ENCODE assay signal across 10 cellular contexts in genomic region chr20:62806383-62807050, GRCh38. TPM values are rescaled to one million over a fixed set of nuclear protein-coding genes. Genes with fewer than 3 reads are reported as not detected.
DNase-seq lines count a peak whose midpoint lies in the region; ATAC-seq, FAIRE-seq and TF ChIP-seq lines count a peak whose summit lies in the region.
"Had no signal": no experiment of that assay in that cellular context is flagged by ENCODE, and none has a peak within 500 bp of the region (broad histone marks: within the 10 kb centered on the region; RNA-seq: fewer than 3 reads in every experiment).

No MANE protein-coding gene starts in this region.

- no peak for TF ChIP-seq CTCF in A673 (conservative IDR thresholded peaks at IDR 0.05; ENCODE audit: low read depth, low read length)
- no peak for TF ChIP-seq CTCF in HFFc6 (IDR thresholded peaks at IDR 0.05)
- no peak for TF ChIP-seq CTCF in GM12878 (IDR thresholded peaks at IDR 0.05 in 2 of 3, conservative IDR thresholded peaks at IDR 0.05 in 1 of 3; ENCODE audit: control insufficient read depth in 2 of 3, extremely low read depth in 1 of 3, insufficient read depth in 1 of 3, low read depth in 3 of 3, low read length in 3 of 3)

- CTCF ChIA-PET in A673 (lab: Charles Lee): no interaction called here
- CTCF ChIA-PET in GM12878 (lab: Yijun Ruan, JAX): interaction anchor here (0.7 to 4.4 kb wide), 4 partner anchors 11 to 572 kb away, joined by 3 to 43 read pairs (median 3); partner anchors contain the start of gene MRGBP

- no TSS peak for BruUV-seq in A673 (replicated peaks; lab: Mats Ljungman, UMichigan)
- BruUV-seq in GM12878 (replicated peaks; lab: Mats Ljungman, UMichigan): TSS peak; percentile 61

- in situ Hi-C loops in GM12878 (cut with MboI): no loop called here

- peaks cover 21% of the 10 kb centered on the region for H3K4me1 Mint-ChIP-seq in HFFc6 (ENCODE audit: low read depth)
- peaks cover 25 to 34% (median 34%) of the 10 kb centered on the region in 3 donors for H3K4me1 Mint-ChIP-seq in naive B cell

- H3K27me3 Mint-ChIP-seq in HFFc6 (ENCODE audit: insufficient read depth) (no peaks in the 10 kb centered on the region; the same call in none of the 2 replicates), naive B cell (no peaks in the 10 kb centered on the region)

- H4K20me1 ChIP-seq in GM12878 (ENCODE audit: control insufficient read depth, insufficient read depth): no peaks in the 10 kb centered on the region

- no peak for TF ChIP-seq EP300 in GM12878 (IDR thresholded peaks at IDR 0.05; ENCODE audit: borderline replicate concordance in 1 of 2, control insufficient read depth in 1 of 2, low read depth in 2 of 2, low read length in 2 of 2)

- TF ChIP-seq POLR2A in GM12878 (IDR thresholded peaks at IDR 0.05; ENCODE audit: low read depth, low read length) (peak; percentile 64; the same call in 1 of the 2 replicates), GM12891 (IDR thresholded peaks at IDR 0.05; ENCODE audit: low read depth, low read length) (no peak)

- DNase-seq in A673 (ENCODE audit: low spot score) (no peak), HFFc6 (no peak), GM12878 (ENCODE audit: low read depth, low spot score) (no peak), naive B cell (no peak), GM12891 (ENCODE audit: insufficient read length, low spot score) (no peak), DMS114 treated with DMSO at 0.1 percent for 48 hours (lab: John Stamatoyannopoulos, UW; ENCODE audit: unreplicated experiment) (no peak)
- DNase-seq: NCI-H2171 had no signal

- H3K9me3 ChIP-seq in A673 (ENCODE audit: low read depth, low read length, poor library complexity, severe bottlenecking) (no peaks in the 10 kb centered on the region), GM12878 (replicated peaks; ENCODE audit: control insufficient read depth, insufficient read depth, low read length) (no peaks in the 10 kb centered on the region)

- H3K36me3 Mint-ChIP-seq in HFFc6 (ENCODE audit: low read depth): peaks cover 5% of the 10 kb centered on the region
- peaks cover 0 to under 1% of the 10 kb centered on the region in 2 donors for H3K36me3 Mint-ChIP-seq in naive B cell

- peaks cover 18% of the 10 kb centered on the region for H3K4me1 ChIP-seq in A673 (ENCODE audit: insufficient read depth, low read length, poor library complexity, severe bottlenecking)
- H3K4me1 ChIP-seq in GM12878 (ENCODE audit: control insufficient read depth, insufficient read depth, low read length): peaks cover 18% of the 10 kb centered on the region

- H3K4me3 Mint-ChIP-seq in HFFc6 (peak overlapping the region; percentile 88), naive B cell (peak overlapping the region; percentile 76 to 90 (median 80))

- SMC1A ChIA-PET in GM12878 (lab: Charles Lee; ENCODE audit: uncharacterized antibody, unreplicated experiment): interaction anchor here (0.6 kb wide), 1 partner anchor 10 kb away, joined by 4 read pairs; the partner anchor contains the start of gene MRGBP

- intact Hi-C loops in A673 (cut with micrococcal nuclease; ENCODE audit: unreplicated experiment) (no loop called here), GM12878 (cut with micrococcal nuclease; ENCODE audit: unreplicated experiment) (loop anchor here (5.0 kb wide), 2 partner anchors 154 to 304 kb away; no protein-coding TSS in a partner anchor)

- H3K27me3 ChIP-seq in A673 (replicated peaks; ENCODE audit: insufficient read depth, low read depth, low read length, poor library complexity) (no peaks in the 10 kb centered on the region), GM12878 (replicated peaks in 1 of 2; ENCODE audit: control insufficient read depth in 2 of 2, insufficient read depth in 2 of 2, low read length in 1 of 2) (no peaks in the 10 kb centered on the region)

- POLR2A ChIA-PET in A673 (lab: Charles Lee; ENCODE audit: low non-redundant PET): no interaction called here
- POLR2A ChIA-PET in GM12878 (lab: Charles Lee): no interaction called here

- H3K79me2 ChIP-seq in GM12878 (ENCODE audit: control insufficient read depth, insufficient read depth, low read length): peaks cover 25% of the 10 kb centered on the region

- H3K27ac Mint-ChIP-seq in HFFc6: peak overlapping the region; percentile 77
- H3K27ac Mint-ChIP-seq in naive B cell: peak overlapping the region in 4 of 6 donors; percentile 6 to 83 (median 60)

- H3K36me3 ChIP-seq in A673 (ENCODE audit: insufficient read depth, low read length, poor library complexity, severe bottlenecking) (peaks cover 32% of the 10 kb centered on the region), GM12878 (ENCODE audit: control insufficient read depth in 2 of 2, insufficient read depth in 2 of 2, low read length in 1 of 2) (peaks cover 12 to 22% of the 10 kb centered on the region in 2 experiments; a peak in 3 of 4 replicates)

- no peak for ATAC-seq in GM12878
- no peak for ATAC-seq in naive B cell (ENCODE audit: low read depth in 2 of 2)
- ATAC-seq in HG02610 (IDR thresholded peaks at IDR 0.05; ENCODE audit: unreplicated experiment): no peak
- no peak for ATAC-seq in GM21381 (IDR thresholded peaks at IDR 0.05; ENCODE audit: unreplicated experiment)

- H3K9ac ChIP-seq in GM12878 (ENCODE audit: control insufficient read depth, insufficient read depth, low read length): peak overlapping the region; percentile 86

- H3K27ac ChIP-seq in A673 (ENCODE audit: low read depth, low read length, poor library complexity, severe bottlenecking) (peak overlapping the region; percentile 80), GM12878 (ENCODE audit: control insufficient read depth, insufficient read depth) (peak overlapping the region; percentile 66; the same call in 1 of the 2 replicates)

- H3K4me3 ChIP-seq in A673 (ENCODE audit: low read depth, low read length, poor library complexity, severe bottlenecking) (peak overlapping the region; percentile 96), GM12878 (peak overlapping the region; percentile 96)

- TF ChIP-seq RAD21 in GM12878 (IDR thresholded peaks at IDR 0.05; ENCODE audit: insufficient read depth, low read depth, low read length): no peak

- RAD21 ChIA-PET in GM12878 (lab: Charles Lee; ENCODE audit: unreplicated experiment): interaction anchor here (1.5 to 1.6 kb wide), 2 partner anchors 10 to 12 kb away, joined by 4 to 5 read pairs; partner anchors contain the start of gene MRGBP

- H3K9me3 Mint-ChIP-seq in HFFc6 (no peaks in the 10 kb centered on the region), naive B cell (peaks cover 0 to 1% (median 0%) of the 10 kb centered on the region in 7 donors)

- 54% methylated on average over 11 of the region's 11 CpGs for WGBS in GM12878 (ENCODE audit: insufficient coverage, insufficient replicate concordance, low lambda C conversion rate, missing lambda C conversion rate)

- FAIRE-seq in GM12878 (lab: Jason Lieb, UNC) (no peak), GM12891 (lab: Jason Lieb, UNC) (no peak)
- FAIRE-seq: G401.6 had no signal

- peak overlapping the region; percentile 92 for H3K4me2 ChIP-seq in GM12878 (ENCODE audit: control insufficient read depth, insufficient read depth)

- H2AFZ ChIP-seq in GM12878 (ENCODE audit: control insufficient read depth, low read depth, low read length): no peak overlapping the region

RNA-seq across cellular contexts. Expression of gene OGFR, which starts 1.9 kb away (rescaled TPM):
- total RNA-seq in A673 (2021): 46.1 and 47.7 TPM in 2 replicates
- total RNA-seq in HFFc6 (2021; fragmentation: NEBNext Ultra II Directional; extraction: Animal tissue kit (Norgen Biotek cat#: 25700)): 10 to 100 TPM; 37.8 to 42.2 (median 39.0) TPM
- total RNA-seq in GM12878 (2013; cell fraction: nucleolus; rRNA removed): 31.0 and 35.8 TPM in 2 replicates
- 50.5 and 62.1 TPM in 2 replicates for total RNA-seq in GM12878 (2014; rRNA removed)
- 13.9 and 18.1 TPM in 2 replicates for total RNA-seq in GM12878 (2014; rRNA removed; fragmentation: Illumina TruSeq; extraction: Trizol)
- total RNA-seq in GM12878 (2021): 52.6 and 59.8 TPM in 2 replicates
- 16.4 TPM for polyA plus RNA-seq in GM12878 (2011; ENCODE audit: low read depth)
- polyA plus RNA-seq in GM12878 (2011; rRNA removed): 29.0 and 38.7 TPM in 2 replicates
- 39.9 and 64.5 TPM in 2 replicates for polyA plus RNA-seq in GM12878 (2011; cell fraction: cytosol; rRNA removed)
- 69.3 and 120 TPM in 2 replicates for polyA plus RNA-seq in GM12878 (2011; cell fraction: nucleus; rRNA removed)
- polyA plus RNA-seq in GM12878 (2012): 26.9 and 34.5 TPM in 2 replicates
- polyA plus RNA-seq in GM12878 (2014; fragmentation: Illumina TruSeq; extraction: Trizol): 11.0 and 19.0 TPM in 2 replicates
- 1 to 10 TPM in 1 of 2 experiments, under 1 TPM in 1; 0.72 to 1.4 TPM for polyA plus RNA-seq in GM12878 (2014; fragmentation: Nextera tagmentation; extraction: Ambion mirVana)
- 48.1 and 59.3 TPM in 2 replicates for polyA plus RNA-seq in GM12878 (2014; rRNA removed)
- polyA plus RNA-seq in GM12878 (2016; fragmentation: Nextera tagmentation; extraction: Ambion mirVana): 10 to 100 TPM; 16.1 to 35.7 TPM
- 29.5 and 29.8 TPM in 2 replicates for polyA minus RNA-seq in GM12878 (2011; rRNA and poly(A)+ RNA removed)
- 17.4 and 20.6 TPM in 2 replicates for polyA minus RNA-seq in GM12878 (2011; cell fraction: cytosol; rRNA and poly(A)+ RNA removed)
- 11.0 and 16.4 TPM in 2 replicates for polyA minus RNA-seq in GM12878 (2011; cell fraction: nucleus; rRNA and poly(A)+ RNA removed)
- polyA plus RNA-seq in naive B cell (ENCODE audit: low read depth in 6 of 6): 10 to 100 TPM; 20.6 to 74.6 (median 46.0) TPM
- polyA plus RNA-seq in GM12891 (2012; ENCODE audit: low read depth, missing spikeins): 25.8 TPM

RNA-seq across cellular contexts. Expression of gene MRGBP, which starts 10.2 kb away (rescaled TPM):
- 26.5 and 27.9 TPM in 2 replicates for total RNA-seq in A673 (2021)
- total RNA-seq in HFFc6 (2021; fragmentation: NEBNext Ultra II Directional; extraction: Animal tissue kit (Norgen Biotek cat#: 25700)): 10 to 100 TPM; 14.9 to 17.8 (median 16.6) TPM
- 6.9 and 10.2 TPM in 2 replicates for total RNA-seq in GM12878 (2013; cell fraction: nucleolus; rRNA removed)
- 16.0 and 16.3 TPM in 2 replicates for total RNA-seq in GM12878 (2014; rRNA removed)
- total RNA-seq in GM12878 (2014; rRNA removed; fragmentation: Illumina TruSeq; extraction: Trizol): 10.4 and 12.2 TPM in 2 replicates
- 15.1 and 15.2 TPM in 2 replicates for total RNA-seq in GM12878 (2021)
- 4.6 TPM for polyA plus RNA-seq in GM12878 (2011; ENCODE audit: low read depth)
- 10.7 and 12.1 TPM in 2 replicates for polyA plus RNA-seq in GM12878 (2011; rRNA removed)
- 12.0 and 14.4 TPM in 2 replicates for polyA plus RNA-seq in GM12878 (2011; cell fraction: cytosol; rRNA removed)
- polyA plus RNA-seq in GM12878 (2011; cell fraction: nucleus; rRNA removed): 14.7 and 15.7 TPM in 2 replicates
- polyA plus RNA-seq in GM12878 (2012): 12.0 and 12.8 TPM in 2 replicates
- 4.8 and 8.3 TPM in 2 replicates for polyA plus RNA-seq in GM12878 (2014; fragmentation: Illumina TruSeq; extraction: Trizol)
- polyA plus RNA-seq in GM12878 (2014; fragmentation: Nextera tagmentation; extraction: Ambion mirVana): 1 to 10 TPM; 1.8 to 3.7 TPM
- polyA plus RNA-seq in GM12878 (2014; rRNA removed): 14.8 and 14.9 TPM in 2 replicates
- 10 to 100 TPM; 17.0 to 17.6 TPM for polyA plus RNA-seq in GM12878 (2016; fragmentation: Nextera tagmentation; extraction: Ambion mirVana)
- polyA minus RNA-seq in GM12878 (2011; rRNA and poly(A)+ RNA removed): 7.1 and 10.9 TPM in 2 replicates
- 4.4 TPM in 2 replicates for polyA minus RNA-seq in GM12878 (2011; cell fraction: cytosol; rRNA and poly(A)+ RNA removed)
- polyA minus RNA-seq in GM12878 (2011; cell fraction: nucleus; rRNA and poly(A)+ RNA removed): 6.0 and 6.6 TPM in 2 replicates
- polyA plus RNA-seq in naive B cell (ENCODE audit: low read depth in 6 of 6): 10 to 100 TPM; 10.8 to 13.2 (median 11.3) TPM
- polyA plus RNA-seq in GM12891 (2012; ENCODE audit: low read depth, missing spikeins): 8.8 TPM

RNA-seq across cellular contexts. Expression of gene COL9A3, which starts 10.3 kb away (rescaled TPM):
- total RNA-seq in A673 (2021) (8.4 and 11.7 TPM in 2 replicates), GM12878 (2014; rRNA removed) (1.1 and 2.0 TPM in 2 replicates), GM12878 (2014; rRNA removed; fragmentation: Illumina TruSeq; extraction: Trizol) (0.51 and 0.63 TPM in 2 replicates), GM12878 (2021) (0.96 and 1.0 TPM in 2 replicates)
- under 1 TPM in 3 of 6 experiments, not detected in 3; 0.07 to 0.34 (median 0.09) TPM for total RNA-seq in HFFc6 (2021; fragmentation: NEBNext Ultra II Directional; extraction: Animal tissue kit (Norgen Biotek cat#: 25700))
- 4.6 and 4.9 TPM in 2 replicates for total RNA-seq in GM12878 (2013; cell fraction: nucleolus; rRNA removed)
- not detected for polyA plus RNA-seq in GM12878 (2011; ENCODE audit: low read depth)
- polyA plus RNA-seq in GM12878 (2011; rRNA removed) (1.7 and 2.1 TPM in 2 replicates), GM12878 (2014; fragmentation: Illumina TruSeq; extraction: Trizol) (0.21 TPM in 1 of 2 replicates, not detected in the other), GM12878 (2014; fragmentation: Nextera tagmentation; extraction: Ambion mirVana) (under 1 TPM in 1 of 2 experiments, not detected in 1; 0.09 TPM), GM12878 (2014; rRNA removed) (1.2 and 1.4 TPM in 2 replicates), GM12878 (2016; fragmentation: Nextera tagmentation; extraction: Ambion mirVana) (under 1 TPM; 0.13 to 0.29 TPM), naive B cell (ENCODE audit: low read depth in 6 of 6) (10 to 100 TPM in 2 of 6 donors, 1 to 10 TPM in 4; 1.2 to 19.6 (median 2.6) TPM)
- polyA plus RNA-seq in GM12878 (2011; cell fraction: cytosol; rRNA removed): 1.7 and 2.2 TPM in 2 replicates
- 7.7 and 11.8 TPM in 2 replicates for polyA plus RNA-seq in GM12878 (2011; cell fraction: nucleus; rRNA removed)
- polyA plus RNA-seq in GM12878 (2012): 1.5 and 2.4 TPM in 2 replicates
- polyA minus RNA-seq in GM12878 (2011; rRNA and poly(A)+ RNA removed): 0.82 TPM in 1 of 2 replicates, not detected in the other
- 0.53 and 0.62 TPM in 2 replicates for polyA minus RNA-seq in GM12878 (2011; cell fraction: cytosol; rRNA and poly(A)+ RNA removed)
- polyA minus RNA-seq in GM12878 (2011; cell fraction: nucleus; rRNA and poly(A)+ RNA removed): 1.3 TPM in 1 of 2 replicates, not detected in the other
- 1.6 TPM for polyA plus RNA-seq in GM12891 (2012; ENCODE audit: low read depth, missing spikeins)

RNA-seq across cellular contexts. Expression of gene TCFL5, which starts 55.1 kb away (rescaled TPM):
- total RNA-seq in A673 (2021) (13.9 and 16.1 TPM in 2 replicates), GM12878 (2014; rRNA removed) (7.8 and 8.1 TPM in 2 replicates), GM12878 (2014; rRNA removed; fragmentation: Illumina TruSeq; extraction: Trizol) (5.9 and 6.6 TPM in 2 replicates), GM12878 (2021) (7.3 and 8.1 TPM in 2 replicates)
- total RNA-seq in HFFc6 (2021; fragmentation: NEBNext Ultra II Directional; extraction: Animal tissue kit (Norgen Biotek cat#: 25700)): 10 to 100 TPM; 19.9 to 25.2 (median 21.1) TPM
- total RNA-seq in GM12878 (2013; cell fraction: nucleolus; rRNA removed): 2.7 and 2.8 TPM in 2 replicates
- 2.6 TPM for polyA plus RNA-seq in GM12878 (2011; ENCODE audit: low read depth)
- polyA plus RNA-seq in GM12878 (2011; rRNA removed) (2.5 and 3.3 TPM in 2 replicates), GM12878 (2014; fragmentation: Illumina TruSeq; extraction: Trizol) (5.0 and 6.3 TPM in 2 replicates), GM12878 (2014; fragmentation: Nextera tagmentation; extraction: Ambion mirVana) (1 to 10 TPM; 1.4 to 1.6 TPM), GM12878 (2014; rRNA removed) (5.1 and 5.7 TPM in 2 replicates), GM12878 (2016; fragmentation: Nextera tagmentation; extraction: Ambion mirVana) (under 1 TPM; 0.48 to 0.58 TPM), naive B cell (ENCODE audit: low read depth in 6 of 6) (1 to 10 TPM in 5 of 6 donors, under 1 TPM in 1; 0.51 to 2.0 (median 1.2) TPM)
- polyA plus RNA-seq in GM12878 (2011; cell fraction: cytosol; rRNA removed): 1.5 and 1.7 TPM in 2 replicates
- 1.6 and 2.0 TPM in 2 replicates for polyA plus RNA-seq in GM12878 (2011; cell fraction: nucleus; rRNA removed)
- 3.2 and 4.8 TPM in 2 replicates for polyA plus RNA-seq in GM12878 (2012)
- 1.0 and 1.5 TPM in 2 replicates for polyA minus RNA-seq in GM12878 (2011; rRNA and poly(A)+ RNA removed)
- polyA minus RNA-seq in GM12878 (2011; cell fraction: cytosol; rRNA and poly(A)+ RNA removed): 1.5 and 1.7 TPM in 2 replicates
- polyA minus RNA-seq in GM12878 (2011; cell fraction: nucleus; rRNA and poly(A)+ RNA removed): 0.57 and 0.60 TPM in 2 replicates
- 9.5 TPM for polyA plus RNA-seq in GM12891 (2012; ENCODE audit: low read depth, missing spikeins)
